ENCODE assay signal across 1 cellular context in genomic region chr6:37845026-37845911, GRCh38.
TF ChIP-seq lines count a peak whose summit lies in the region.

No MANE protein-coding gene starts in this region.

TF ChIP-seq in K562, 482 proteins besides CTCF, POLR2A, EP300 and RAD21 (continued from another document):
- 0 out of 2 replicates have a peak, but pooled peaks have one; percentile 29 for TF ChIP-seq RBFOX2 (IDR thresholded peaks at IDR 0.05; ENCODE audit: low read depth, low read length)
- peak; percentile 60 for TF ChIP-seq JUND (IDR thresholded peaks at IDR 0.05; ENCODE audit: borderline replicate concordance, low read depth, low read length)
- TF ChIP-seq JUND (tag; IDR thresholded peaks at IDR 0.05; ENCODE audit: borderline replicate concordance, low read depth, low read length): no peak
- 0 out of 2 replicates have a peak, but pooled peaks have one; percentile 29 for TF ChIP-seq NBN (IDR thresholded peaks at IDR 0.05; ENCODE audit: low read depth)
- no peak for TF ChIP-seq RBM34 (IDR thresholded peaks at IDR 0.05; ENCODE audit: borderline replicate concordance, insufficient read depth, low read length)
- no peak for TF ChIP-seq NFRKB (IDR thresholded peaks at IDR 0.05; ENCODE audit: low read depth)
- TF ChIP-seq ZNF584 (CRISPR knock-in tag; IDR thresholded peaks at IDR 0.05; ENCODE audit: low read depth): peak; percentile 80
- TF ChIP-seq ZNF384 (IDR thresholded peaks at IDR 0.05; ENCODE audit: low read depth, low read length): no peak
- TF ChIP-seq ZNF175 (CRISPR knock-in tag; IDR thresholded peaks at IDR 0.05; ENCODE audit: low read depth): peak; percentile 72
- TF ChIP-seq GATAD2B (IDR thresholded peaks at IDR 0.05; ENCODE audit: borderline replicate concordance): no peak
- TF ChIP-seq MAZ (CRISPR knock-in tag; conservative IDR thresholded peaks at IDR 0.05 in 1 of 2, IDR thresholded peaks at IDR 0.05 in 1 of 2): peak in 1 of 2 experiments; percentile 15; a peak in 1 of 4 replicates
- TF ChIP-seq ZSCAN29 (IDR thresholded peaks at IDR 0.05): no peak
- TF ChIP-seq ZNF3 (CRISPR knock-in tag; IDR thresholded peaks at IDR 0.05): peak; percentile 61; the same call in 1 of the 2 replicates
- peak; percentile 85 for TF ChIP-seq ATF4 (CRISPR knock-in tag; IDR thresholded peaks at IDR 0.05)
- TF ChIP-seq ZNF395 (CRISPR knock-in tag; IDR thresholded peaks at IDR 0.05): 0 out of 2 replicates have a peak, but pooled peaks have one; percentile 30
- peak; percentile 60 for TF ChIP-seq ATF7 (IDR thresholded peaks at IDR 0.05)
- 0 out of 2 replicates have a peak, but pooled peaks have one; percentile 10 for TF ChIP-seq JUN (IDR thresholded peaks at IDR 0.05; ENCODE audit: borderline replicate concordance, low read depth, low read length)
- no peak for TF ChIP-seq JUN (CRISPR knock-in tag; IDR thresholded peaks at IDR 0.05; ENCODE audit: borderline replicate concordance)
- peak; percentile 38; the same call in 1 of the 2 replicates for TF ChIP-seq CXXC5 (CRISPR knock-in tag; IDR thresholded peaks at IDR 0.05)
- TF ChIP-seq E2F6 (IDR thresholded peaks at IDR 0.05; ENCODE audit: borderline replicate concordance in 1 of 2, extremely low read depth in 1 of 2, insufficient read depth in 1 of 2, insufficient read length in 1 of 2, low read depth in 1 of 2, low read length in 1 of 2, poor library complexity in 1 of 2, severe bottlenecking in 1 of 2): no peak
- 0 out of 2 replicates have a peak, but pooled peaks have one; percentile 5 for TF ChIP-seq DMBX1 (CRISPR knock-in tag; IDR thresholded peaks at IDR 0.05; ENCODE audit: borderline replicate concordance)
- no peak for TF ChIP-seq SUPT5H (IDR thresholded peaks at IDR 0.05)
- 0 out of 2 replicates have a peak, but pooled peaks have one; percentile 41 for TF ChIP-seq IRF9 (tag; IDR thresholded peaks at IDR 0.05)
- TF ChIP-seq SMARCA4 (IDR thresholded peaks at IDR 0.05): peak; percentile 51; the same call in 1 of the 2 replicates
- peak; percentile 54; the same call in 1 of the 2 replicates for TF ChIP-seq SOX6 (IDR thresholded peaks at IDR 0.05)
- peak; percentile 41; the same call in 1 of the 2 replicates for TF ChIP-seq ESRRA (IDR thresholded peaks at IDR 0.05; ENCODE audit: borderline replicate concordance, low read depth)
- TF ChIP-seq ZSCAN32 (CRISPR knock-in tag; IDR thresholded peaks at IDR 0.05): 0 out of 2 replicates have a peak, but pooled peaks have one; percentile 70
- no peak for TF ChIP-seq PTTG1 (tag; IDR thresholded peaks at IDR 0.05; ENCODE audit: low read depth)
- peak; percentile 60 for TF ChIP-seq POLR2H (tag; IDR thresholded peaks at IDR 0.05; ENCODE audit: low read depth)
- peak; percentile 73 for TF ChIP-seq CEBPG (CRISPR knock-in tag; IDR thresholded peaks at IDR 0.05)
- peak; percentile 10 to 96; a peak in 3 of 4 replicates for TF ChIP-seq CEBPG (tag; conservative IDR thresholded peaks at IDR 0.05 in 1 of 2, IDR thresholded peaks at IDR 0.05 in 1 of 2)
- no peak for TF ChIP-seq CAMTA2 (CRISPR knock-in tag; conservative IDR thresholded peaks at IDR 0.05)
